16 cellular contexts compared by ENCODE assay signal in genomic region chr21:38869196-38869595, GRCh38.
A peak's percentile ranks its signal among the peaks of the same experiment; 100 is the strongest.
DNase-seq lines count a peak whose midpoint lies in the region; ATAC-seq and TF ChIP-seq lines count a peak whose summit lies in the region.
"Had no signal": no experiment of that assay in that cellular context is flagged by ENCODE, and none has a peak within 500 bp of the region (broad histone marks: within the 10 kb centered on the region; RNA-seq: fewer than 3 reads in every experiment).

No MANE protein-coding gene starts in this region.

- no peaks in the 10 kb centered on the region for H3K36me3 ChIP-seq in left ventricle myocardium inferior
- H3K36me3 ChIP-seq in IMR-90 (ENCODE audit: control insufficient read depth, insufficient read depth, low read length), result no peaks in the 10 kb centered on the region
- H3K36me3 ChIP-seq in thyroid gland, result no peaks in the 10 kb centered on the region
- H3K36me3 ChIP-seq in PC-3 (ENCODE audit: low read depth, low read length), result no peaks in the 10 kb centered on the region
- H3K36me3 ChIP-seq: Peyer's patch had no signal

- H3F3A ChIP-seq in PC-3 (ENCODE audit: low read length, unreplicated experiment), result no peaks in the 10 kb centered on the region

- POLR2A ChIA-PET in IMR-90 (lab: Charles Lee; ENCODE audit: unreplicated experiment), result no interaction called here
- POLR2A ChIA-PET in PC-3 (lab: Charles Lee; ENCODE audit: unreplicated experiment), result no interaction called here

- H3K9me2 ChIP-seq in PC-3 (replicated peaks; ENCODE audit: low read length), result no peaks in the 10 kb centered on the region

- WGBS in IMR-90 (ENCODE audit: extremely low coverage in 2 of 2, insufficient read length in 1 of 2), 2 experiments, result no CpG with 5 or more reads among the region's 3 CpGs
- WGBS in thyroid gland, 2 donors, result 68 to 77% methylated on average over 3 of the region's 3 CpGs

- H3K4me3 ChIP-seq in left ventricle myocardium inferior, result no peak overlapping the region
- H3K4me3 ChIP-seq in IMR-90 (ENCODE audit: insufficient read depth, low read depth, low read length), result no peak overlapping the region
- no peak overlapping the region for H3K4me3 ChIP-seq in thyroid gland (replicated peaks in 1 of 3)
- no peak overlapping the region for H3K4me3 ChIP-seq in PC-3 (ENCODE audit: low read length)
- H3K4me3 ChIP-seq: Peyer's patch had no signal

- no peak overlapping the region for H3K4ac ChIP-seq in IMR-90 (ENCODE audit: low read depth, low read length)

- H2AK5ac ChIP-seq in IMR-90 (ENCODE audit: low read depth, low read length), result peak overlapping the region; percentile 23; the same call in 1 of the 2 replicates

- no peak overlapping the region for H2BK20ac ChIP-seq in IMR-90 (ENCODE audit: low read depth, low read length)

- H3K14ac ChIP-seq in IMR-90 (replicated peaks; ENCODE audit: low read depth, low read length), result no peak overlapping the region

- TF ChIP-seq POLR2A in IMR-90 (IDR thresholded peaks at IDR 0.05; ENCODE audit: low read depth, low read length) (no peak), thyroid gland (IDR thresholded peaks at IDR 0.05) (no peak)

- H3K79me2 ChIP-seq in PC-3 (ENCODE audit: low read length), result no peaks in the 10 kb centered on the region

- H4K91ac ChIP-seq in IMR-90 (ENCODE audit: insufficient read depth, low read depth, low read length), result no peak overlapping the region

- ATAC-seq in Right ventricle myocardium inferior (peak; percentile 50), IMR-90 (ENCODE audit: low read depth) (no peak), PC-3 (no peak), GM18909 (IDR thresholded peaks at IDR 0.05; ENCODE audit: poor library complexity, unreplicated experiment) (no peak)

- H3K18ac ChIP-seq in IMR-90 (ENCODE audit: low read depth, low read length), result no peak overlapping the region

- H3K9me1 ChIP-seq in IMR-90 (ENCODE audit: insufficient read depth, low read length), result no peaks in the 10 kb centered on the region

- no peak for TF ChIP-seq RAD21 in IMR-90 (IDR thresholded peaks at IDR 0.05; ENCODE audit: low read length)

- TF ChIP-seq CTCF in left ventricle myocardium inferior (IDR thresholded peaks at IDR 0.05; ENCODE audit: borderline replicate concordance), result no peak
- TF ChIP-seq CTCF in IMR-90 (conservative IDR thresholded peaks at IDR 0.05; ENCODE audit: low read depth, low read length), result no peak
- TF ChIP-seq CTCF in thyroid gland (IDR thresholded peaks at IDR 0.05), result no peak
- TF ChIP-seq CTCF in PC-3 (conservative IDR thresholded peaks at IDR 0.05; ENCODE audit: low read depth, low read length), result no peak

- H3K27ac ChIP-seq in left ventricle myocardium inferior (replicated peaks) (no peak overlapping the region), IMR-90 (ENCODE audit: insufficient read depth, low read length) (no peak overlapping the region), thyroid gland (no peak overlapping the region), PC-3 (ENCODE audit: low read length) (no peak overlapping the region)
- H3K27ac ChIP-seq: Peyer's patch had no signal

- H4K20me1 ChIP-seq in IMR-90 (ENCODE audit: insufficient read depth, low read length) (no peaks in the 10 kb centered on the region), PC-3 (ENCODE audit: low read length) (no peaks in the 10 kb centered on the region)

- DNase-seq in Right ventricle myocardium inferior (ENCODE audit: missing footprints), result no peak
- no peak for DNase-seq in left ventricle myocardium inferior
- no peak for DNase-seq in IMR-90
- DNase-seq in kidney tubule cell (ENCODE audit: low spot score), result peak; percentile 35
- peak; percentile 43 to 46 for DNase-seq in thyroid gland
- no peak for DNase-seq in PC-3
- DNase-seq in dermis blood vessel endothelial cell, result no peak
- DNase-seq: Calu3; CD4-positive, alpha-beta T cell; DMS79; NCI-H1436 treated with DMSO at 0.1 percent for 48 hours; NCI-H526 treated with DMSO at 0.1 percent for 48 hours; NK-92 treated with Interleukin-12 subunit alpha and Interleukin-12 subunit beta, amount 100 ng/mL, for 24 hours; Peyer's patch; SIG-M5 had no signal

- BruUV-seq in IMR-90 (replicated peaks; lab: Mats Ljungman, UMichigan), result no TSS peak
- no TSS peak for BruUV-seq in PC-3 (replicated peaks; lab: Mats Ljungman, UMichigan)

- CTCF ChIA-PET in IMR-90 (lab: Yijun Ruan, JAX) (no interaction called here), PC-3 (lab: Charles Lee) (no interaction called here)

- no peak overlapping the region for H2AFZ ChIP-seq in IMR-90 (replicated peaks; ENCODE audit: low read length, poor library complexity)
- no peak overlapping the region for H2AFZ ChIP-seq in PC-3 (ENCODE audit: low read length)

- H3K79me1 ChIP-seq in IMR-90 (ENCODE audit: low read depth in 1 of 2, low read length in 2 of 2), result no peaks in the 10 kb centered on the region

- in situ Hi-C loops in IMR-90 (cut with MboI; ENCODE audit: low sequenced_read_pairs), result no loop called here

- no peak overlapping the region for H2BK5ac ChIP-seq in IMR-90 (ENCODE audit: low read depth, low read length, poor library complexity, severe bottlenecking)

- no peaks in the 10 kb centered on the region for H3K27me3 ChIP-seq in left ventricle myocardium inferior (ENCODE audit: low read depth)
- H3K27me3 ChIP-seq in IMR-90 (ENCODE audit: control insufficient read depth, insufficient read depth, low read length), result no peaks in the 10 kb centered on the region
- no peaks in the 10 kb centered on the region for H3K27me3 ChIP-seq in thyroid gland
- H3K27me3 ChIP-seq in PC-3 (ENCODE audit: low read length), result no peaks in the 10 kb centered on the region
- H3K27me3 ChIP-seq: Peyer's patch had no signal

- no peak overlapping the region for H3K56ac ChIP-seq in IMR-90 (ENCODE audit: extremely low read depth, insufficient read depth, low read length)

- no peaks in the 10 kb centered on the region for H3K4me1 ChIP-seq in left ventricle myocardium inferior
- no peaks in the 10 kb centered on the region for H3K4me1 ChIP-seq in IMR-90 (ENCODE audit: control insufficient read depth, insufficient read depth, low read length)
- no peaks in the 10 kb centered on the region for H3K4me1 ChIP-seq in thyroid gland
- H3K4me1 ChIP-seq in PC-3 (ENCODE audit: insufficient read depth, low read length), result no peaks in the 10 kb centered on the region
- H3K4me1 ChIP-seq: Peyer's patch had no signal

- H3K9ac ChIP-seq in IMR-90 (ENCODE audit: low read depth, low read length) (no peak overlapping the region), PC-3 (ENCODE audit: low read length) (no peak overlapping the region)

- H2BK120ac ChIP-seq in IMR-90 (ENCODE audit: low read depth, low read length), result no peak overlapping the region

- H3K9me3 ChIP-seq in left ventricle myocardium inferior (replicated peaks) (no peaks in the 10 kb centered on the region), IMR-90 (ENCODE audit: control insufficient read depth, insufficient read depth, low read length) (no peaks in the 10 kb centered on the region), thyroid gland (no peaks in the 10 kb centered on the region), PC-3 (ENCODE audit: low read length) (no peaks in the 10 kb centered on the region)
- H3K9me3 ChIP-seq: Peyer's patch had no signal

- H4K5ac ChIP-seq in IMR-90 (ENCODE audit: low read depth, low read length), result no peak overlapping the region

- no peak overlapping the region for H3K23ac ChIP-seq in IMR-90 (ENCODE audit: low read depth, low read length)

- intact Hi-C loops in Right ventricle myocardium inferior (cut with DNase I) (no loop called here), left ventricle myocardium inferior (cut with micrococcal nuclease) (no loop called here), IMR-90 (cut with micrococcal nuclease) (no loop called here), thyroid gland (cut with DNase I) (no loop called here), PC-3 (cut with micrococcal nuclease) (no loop called here)

- H4K8ac ChIP-seq in IMR-90 (ENCODE audit: low read depth in 2 of 2, low read length in 2 of 2), result no peak overlapping the region

- H3K4me2 ChIP-seq in IMR-90 (ENCODE audit: low read depth, low read length), result no peak overlapping the region
- H3K4me2 ChIP-seq in PC-3 (ENCODE audit: low read length), result no peak overlapping the region

- no peak overlapping the region for H2AK9ac ChIP-seq in IMR-90 (replicated peaks; ENCODE audit: low read depth, low read length, poor library complexity)

- H2BK15ac ChIP-seq in IMR-90 (ENCODE audit: low read depth, low read length), result no peak overlapping the region

- dilution Hi-C loops in IMR-90 (cut with HindIII; ENCODE audit: low sequenced_read_pairs, unreplicated experiment), result no loop called here

TF ChIP-seq in IMR-90, 13 proteins besides CTCF, POLR2A, EP300 and RAD21:
- no peak for TF ChIP-seq USF2 (IDR thresholded peaks at IDR 0.05; ENCODE audit: low read depth, low read length)
- no peak for TF ChIP-seq CHD1 (IDR thresholded peaks at IDR 0.05; ENCODE audit: low read depth, low read length)
- TF ChIP-seq MAFK (IDR thresholded peaks at IDR 0.05; ENCODE audit: low read depth, low read length), result no peak
- TF ChIP-seq RFX5 (IDR thresholded peaks at IDR 0.05; ENCODE audit: low read depth, low read length), result no peak
- no peak for TF ChIP-seq BHLHE40 (IDR thresholded peaks at IDR 0.05; ENCODE audit: low read depth, low read length)
- no peak for TF ChIP-seq NFE2L2 (IDR thresholded peaks at IDR 0.05; ENCODE audit: low read depth, low read length)
- no peak for TF ChIP-seq MAZ (IDR thresholded peaks at IDR 0.05; ENCODE audit: borderline replicate concordance, low read depth, low read length)
- no peak for TF ChIP-seq FOS (IDR thresholded peaks at IDR 0.05; ENCODE audit: low read depth, low read length)
- TF ChIP-seq RCOR1 (IDR thresholded peaks at IDR 0.05; ENCODE audit: insufficient replicate concordance, low read length), result no peak
- no peak for TF ChIP-seq CEBPB (IDR thresholded peaks at IDR 0.05; ENCODE audit: low read depth, low read length)
- no peak for TF ChIP-seq ELK1 (IDR thresholded peaks at IDR 0.05; ENCODE audit: borderline replicate concordance, low read depth, low read length)

Comparison
In these comparisons a context has a peak if more than half of its experiments do, and no peak if none do; other contexts are left out.
1. DNase-seq: peak in kidney tubule cell (single experiment) and thyroid gland (2 of 2); none in Right ventricle myocardium inferior (single experiment), left ventricle myocardium inferior (single experiment), IMR-90 (single experiment), PC-3 (single experiment) and dermis blood vessel endothelial cell (single experiment).